In genomic region chr19:33203529-33203928, GRCh38 we compare ENCODE assay signal across 34 cellular contexts. TPM values are rescaled to one million over a fixed set of nuclear protein-coding genes. Genes with fewer than 3 reads are reported as not detected.
"Had no signal": no experiment of that assay in that cellular context is flagged by ENCODE, and none has a peak within 500 bp of the region (broad histone marks: within the 10 kb centered on the region; RNA-seq: fewer than 3 reads in every experiment).

No MANE protein-coding gene starts in this region.

- H3K27ac ChIP-seq: brain microvascular endothelial cell, WERI-Rb-1 had no signal

- H3K27me3 ChIP-seq: brain microvascular endothelial cell, MG63 had no signal

- H3K9me3 ChIP-seq: MG63 had no signal

- DNase-seq: activated CD4-positive, alpha-beta memory T cell treated with anti-CD3 and anti-CD28 coated beads, Interleukin-2, amount 10 ng/mL, durations not matched to agents 7 days and 5 days; activated CD4-positive, alpha-beta T cell treated with anti-CD3 and anti-CD28 coated beads for 1 hour; activated CD4-positive, alpha-beta T cell treated with anti-CD3 and anti-CD28 coated beads for 48 hours; activated CD4-positive, CD25-positive, alpha-beta regulatory T cell; activated CD8-positive, alpha-beta memory T cell treated with anti-CD3 and anti-CD28 coated beads for 24 hours; activated CD8-positive, alpha-beta memory T cell treated with anti-CD3 and anti-CD28 coated beads, Interleukin-2, amount 10 ng/mL, durations not matched to agents 7 days and 5 days; activated CD8-positive, alpha-beta memory T cell treated with anti-CD3 and anti-CD28 coated beads, Interleukin-2, amount 50 U/mL, for 48 hours; activated effector memory CD4-positive, alpha-beta T cell treated with Interleukin-2 at 50 U/mL for 16 hours; activated naive CD4-positive, alpha-beta T cell treated with anti-CD3 and anti-CD28 coated beads, Interleukin-2, amount 10 ng/mL, durations not matched to agents 7 days and 5 days; activated naive CD8-positive, alpha-beta T cell treated with anti-CD3 and anti-CD28 coated beads, Interleukin-2, amount 50 U/mL, for 24 hours; activated T-cell treated with anti-CD3 and anti-CD28 coated beads, Interleukin-2, amount 50 U/mL, for 48 hours; amniotic stem cell; brain microvascular endothelial cell; Kasumi-1; KG1; MG63; NCI-H1048; NCI-H1105 treated with DMSO at 0.1 percent for 48 hours; NCI-H1436; NCI-H1694; NCI-H1930; NCI-H2081 treated with DMSO at 0.1 percent for 48 hours; NCI-H226; NCI-H524 treated with DMSO at 0.1 percent for 48 hours; SIG-M5; T1000; WERI-Rb-1 had no signal

- H3K4me3 ChIP-seq: MG63 had no signal

- ATAC-seq: activated CD8-positive, alpha-beta memory T cell treated with anti-CD3 and anti-CD28 coated beads, Interleukin-2, amount 10 ng/mL, durations not matched to agents 7 days and 5 days; activated naive CD8-positive, alpha-beta T cell treated with anti-CD3 and anti-CD28 coated beads, Interleukin-2, amount 50 U/mL, for 24 hours; Panc1 had no signal

RNA-seq across cellular contexts. Expression of gene LRP3, which starts 9.4 kb away (rescaled TPM):
- total RNA-seq: activated CD4-positive, alpha-beta memory T cell treated with anti-CD3 and anti-CD28 coated beads, Interleukin-2, amount 10 ng/mL, durations not matched to agents 7 days and 5 days had no signal

RNA-seq across cellular contexts. Expression of gene SLC7A10, which starts 22.1 kb away (rescaled TPM):
- total RNA-seq: activated CD4-positive, alpha-beta memory T cell treated with anti-CD3 and anti-CD28 coated beads, Interleukin-2, amount 10 ng/mL, durations not matched to agents 7 days and 5 days; activated CD8-positive, alpha-beta memory T cell treated with anti-CD3 and anti-CD28 coated beads, Interleukin-2, amount 10 ng/mL, durations not matched to agents 7 days and 5 days; NCI-H460; RPMI7951; SK-MEL-5; T-helper 1 cell treated with Interleukin-12 subunit alpha and Interleukin-12 subunit beta and Interleukin-4 antibody, amounts not matched to agents 30 ng/mL and 1 ng/mL, for 36 hours; T-helper 2 cell treated with Interferon-gamma antibody and Interleukin-4, amounts not matched to agents 100 ng/mL and 5 ng/mL, for 36 hours had no signal
- polyA plus RNA-seq: aorta had no signal
